8 cellular contexts compared by ENCODE assay signal in genomic region chr6:27836783-27837635, GRCh38.
DNase-seq lines count a peak whose midpoint lies in the region; ATAC-seq and TF ChIP-seq lines count a peak whose summit lies in the region.

No MANE protein-coding gene starts in this region.

- no peak for ATAC-seq in GM18505 (IDR thresholded peaks at IDR 0.05; ENCODE audit: unreplicated experiment)
- ATAC-seq in HG03280 (IDR thresholded peaks at IDR 0.05; ENCODE audit: unreplicated experiment), result peak; percentile 30
- peak; percentile 63 to 64 for ATAC-seq in activated CD4-positive, CD25-positive, alpha-beta regulatory T cell treated with anti-CD3 and anti-CD28 coated beads, Interleukin-2, amount 50 U/mL, for 24 hours
- peak; percentile 60 to 69 for ATAC-seq in stimulated activated naive B cell treated with anti-CD40 and anti-IgM and Interleukin-4, amounts not matched to agents 10 μg/mL and 1 μg/mL and 100 μg/mL, for 72 hours (replicated peaks)

- H3K27me3 Mint-ChIP-seq in stimulated activated naive B cell treated with anti-CD40 and anti-IgM and Interleukin-4, amounts not matched to agents 10 μg/mL and 1 μg/mL and 100 μg/mL, for 72 hours, result no peaks in the 10 kb centered on the region

- DNase-seq in NCI-H345 treated with DMSO at 0.1 percent for 48 hours (lab: John Stamatoyannopoulos, UW; ENCODE audit: unreplicated experiment), result peak; percentile 88
- DNase-seq in lower leg skin (ENCODE audit: low spot score in 2 of 2), result peak; percentile 62 to 90
- DNase-seq in stimulated activated naive B cell treated with anti-CD40 and anti-IgM and Interleukin-4, amounts not matched to agents 10 μg/mL and 1 μg/mL and 100 μg/mL, for 72 hours, result peak; percentile 75

- TF ChIP-seq CTCF in lower leg skin (IDR thresholded peaks at IDR 0.05), result no peak

- H3K36me3 Mint-ChIP-seq in stimulated activated naive B cell treated with anti-CD40 and anti-IgM and Interleukin-4, amounts not matched to agents 10 μg/mL and 1 μg/mL and 100 μg/mL, for 72 hours, result peaks cover 14 to 27% of the 10 kb centered on the region in 2 donors

- 2 to 3% methylated on average over 25 of the region's 25 CpGs for WGBS in ectodermal cell, 2 experiments
- 0 to 2% methylated on average over 25 of the region's 25 CpGs for whole genome bisulfite sequencing in lower leg skin, 2 donors

- H3K9me3 ChIP-seq in ectodermal cell (ENCODE audit: control insufficient read depth, low read length), result no peaks in the 10 kb centered on the region

- H3K4me1 Mint-ChIP-seq in stimulated activated naive B cell treated with anti-CD40 and anti-IgM and Interleukin-4, amounts not matched to agents 10 μg/mL and 1 μg/mL and 100 μg/mL, for 72 hours, result peaks cover 21 to 27% of the 10 kb centered on the region in 2 donors

- H3K27ac ChIP-seq in ACC112 (ENCODE audit: low read depth, low read length) (peak overlapping the region; percentile 98), ectodermal cell (ENCODE audit: insufficient read depth, low read depth, low read length, poor library complexity, severe bottlenecking) (peak overlapping the region; percentile 100)

- H3K36me3 ChIP-seq in ACC112 (ENCODE audit: insufficient read depth, low read length), result no peaks in the 10 kb centered on the region; the same call in 1 of the 2 replicates
- no peaks in the 10 kb centered on the region for H3K36me3 ChIP-seq in ectodermal cell (ENCODE audit: control insufficient read depth, insufficient read depth, low read length)

- no peak overlapping the region for H3K27ac Mint-ChIP-seq in stimulated activated naive B cell treated with anti-CD40 and anti-IgM and Interleukin-4, amounts not matched to agents 10 μg/mL and 1 μg/mL and 100 μg/mL, for 72 hours

- intact Hi-C loops in lower leg skin (cut with DNase I; ENCODE audit: low total_unique reads), result no loop called here

- peaks cover 35% of the 10 kb centered on the region for H3K79me2 ChIP-seq in ACC112 (ENCODE audit: control insufficient read depth, insufficient read depth, low read length, unreplicated experiment)

- H3K4me1 ChIP-seq in ACC112 (ENCODE audit: control insufficient read depth, insufficient read depth, low read length, unreplicated experiment) (peaks cover 12% of the 10 kb centered on the region), ectodermal cell (ENCODE audit: control insufficient read depth, insufficient read depth, low read length) (peaks cover 8% of the 10 kb centered on the region)

- no peak overlapping the region for H3K4me3 Mint-ChIP-seq in stimulated activated naive B cell treated with anti-CD40 and anti-IgM and Interleukin-4, amounts not matched to agents 10 μg/mL and 1 μg/mL and 100 μg/mL, for 72 hours

- H3K27me3 ChIP-seq in ACC112 (ENCODE audit: insufficient read depth, low read length), result no peaks in the 10 kb centered on the region
- no peaks in the 10 kb centered on the region for H3K27me3 ChIP-seq in ectodermal cell (ENCODE audit: control insufficient read depth, insufficient read depth, low read length, poor library complexity, severe bottlenecking)

- H3K9me3 Mint-ChIP-seq in stimulated activated naive B cell treated with anti-CD40 and anti-IgM and Interleukin-4, amounts not matched to agents 10 μg/mL and 1 μg/mL and 100 μg/mL, for 72 hours, result no peaks in the 10 kb centered on the region

- peak; percentile 74 for TF ChIP-seq POLR2A in GM18505 (IDR thresholded peaks at IDR 0.05; ENCODE audit: borderline replicate concordance, extremely low read depth, insufficient read depth, insufficient read length)
- TF ChIP-seq POLR2A in lower leg skin (IDR thresholded peaks at IDR 0.05), result no peak

- peak overlapping the region; percentile 90 for H3K4me3 ChIP-seq in ACC112 (ENCODE audit: low read depth, low read length)
- H3K4me3 ChIP-seq in ectodermal cell (ENCODE audit: insufficient read depth, low read depth, low read length), result peak overlapping the region; percentile 76
- H3K4me3 ChIP-seq in lower leg skin (ENCODE audit: low read depth, poor library complexity, severe bottlenecking), result peak overlapping the region; percentile 83

- no peak overlapping the region for H2AFZ ChIP-seq in ACC112 (ENCODE audit: low read length, unreplicated experiment)
